Comparison of ENCODE assay signal across 27 cellular contexts in the genomic region with DNA sequence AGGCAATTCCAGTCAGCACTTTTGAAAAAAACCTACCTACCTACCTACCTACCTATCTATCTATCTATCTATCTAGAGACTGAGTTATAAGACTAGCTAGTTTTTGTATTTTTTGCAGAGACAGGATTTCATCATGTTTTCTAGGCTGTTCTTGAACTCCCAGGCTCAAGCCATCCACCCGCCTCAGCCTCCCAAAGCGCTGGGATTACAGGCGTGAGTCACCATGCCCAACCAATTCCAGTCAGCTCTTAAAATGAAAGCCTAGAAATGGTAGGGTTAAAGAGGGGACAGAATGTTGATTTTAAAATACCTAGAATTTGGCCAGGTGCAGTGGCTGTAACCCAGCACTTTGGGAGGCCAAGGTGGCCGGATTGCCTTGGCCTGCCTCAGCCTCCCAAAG. TPM values are rescaled to one million over a fixed set of nuclear protein-coding genes. Genes with fewer than 3 reads are reported as not detected.
DNase-seq lines count a peak whose midpoint lies in the region; ATAC-seq, FAIRE-seq and TF ChIP-seq lines count a peak whose summit lies in the region.
"Had no signal": no experiment of that assay in that cellular context is flagged by ENCODE, and none has a peak within 500 bp of the region (broad histone marks: within the 10 kb centered on the region; RNA-seq: fewer than 3 reads in every experiment).

No MANE protein-coding gene starts in this region.

- H3K4me2 ChIP-seq in PC-9, result no peak overlapping the region; the same call in 1 of the 2 replicates
- H3K4me2 ChIP-seq: BLaER1, SK-N-SH had no signal

- H3K4me3 ChIP-seq in PC-9 (no peak overlapping the region), brain microvascular endothelial cell (ENCODE audit: low read depth, low read length) (no peak overlapping the region), upper lobe of right lung (no peak overlapping the region), testis (no peak overlapping the region)
- H3K4me3 ChIP-seq: BLaER1, prostate gland had no signal

- peaks cover 29% of the 10 kb centered on the region for H3F3A ChIP-seq in PC-9 (ENCODE audit: insufficient read depth, low read depth)

- POLR2A ChIA-PET in PC-9 (lab: Charles Lee; ENCODE audit: unreplicated experiment), result no interaction called here

- TF ChIP-seq CTCF in PC-9 (conservative IDR thresholded peaks at IDR 0.05) (no peak), brain microvascular endothelial cell (IDR thresholded peaks at IDR 0.05; ENCODE audit: low read depth, low read length, missing control alignments) (no peak), upper lobe of right lung (IDR thresholded peaks at IDR 0.05) (no peak), testis (IDR thresholded peaks at IDR 0.05) (no peak)

- peak overlapping the region; percentile 59 for H3K27ac ChIP-seq in PC-9
- peak overlapping the region; percentile 22 for H3K27ac ChIP-seq in brain microvascular endothelial cell
- H3K27ac ChIP-seq in upper lobe of right lung, result no peak overlapping the region
- no peak overlapping the region for H3K27ac ChIP-seq in testis
- H3K27ac ChIP-seq: BLaER1, HL-60, prostate gland had no signal

- H3K9me2 ChIP-seq in PC-9 (ENCODE audit: insufficient read depth), result no peaks in the 10 kb centered on the region
- H3K9me2 ChIP-seq: SK-N-SH had no signal

- in situ Hi-C loops in brain microvascular endothelial cell (cut with HindIII; ENCODE audit: low pct_ligation_motif_present, low sequenced_read_pairs), result no loop called here

- no peaks in the 10 kb centered on the region for H3K27me3 ChIP-seq in PC-9 (ENCODE audit: insufficient read depth, low read depth)
- H3K27me3 ChIP-seq in brain microvascular endothelial cell (replicated peaks), result no peaks in the 10 kb centered on the region
- H3K27me3 ChIP-seq in upper lobe of right lung, result no peaks in the 10 kb centered on the region
- no peaks in the 10 kb centered on the region for H3K27me3 ChIP-seq in testis
- H3K27me3 ChIP-seq: BLaER1 had no signal

- no peak overlapping the region for H2AFZ ChIP-seq in PC-9

- no TSS peak for BruUV-seq in PC-9 (replicated peaks; lab: Mats Ljungman, UMichigan)

- no peak for DNase-seq in H54 (ENCODE audit: insufficient read length, low spot score)
- DNase-seq in PC-9, result no peak
- peak; percentile 45 for DNase-seq in brain microvascular endothelial cell
- peak; percentile 82 for DNase-seq in iris pigment epithelial cell (ENCODE audit: low read depth)
- no peak for DNase-seq in stimulated activated CD4-positive, alpha-beta T cell treated with anti-CD3 and anti-CD28 coated beads, Interleukin-1b, Interleukin-23, amount 100 ng/mL, for 48 hours
- no peak for DNase-seq in upper lobe of right lung
- DNase-seq in testis, result no peak
- DNase-seq: activated CD4-positive, alpha-beta T cell treated with anti-CD3 and anti-CD28 coated beads for 48 hours; activated T-cell treated with anti-CD3 and anti-CD28 coated beads, Interleukin-2, amount 50 U/mL, for 24 hours; DMS53; effector CD8-positive, alpha-beta T cell; hypothalamus; immature natural killer cell; NCI-H1092; NCI-H1930; NCI-H69; RPMI8226; SK-N-SH; stimulated activated naive B cell treated with anti-CD40 and anti-IgM and Interleukin-4, amounts not matched to agents 10 μg/mL and 1 μg/mL and 100 μg/mL, for 72 hours; T-helper 2 cell had no signal

- 85 to 95% methylated on average over 4 of the region's 4 CpGs for WGBS in testis, 2 donors

- H3K4me1 ChIP-seq in PC-9 (replicated peaks; ENCODE audit: insufficient read depth), result peaks cover 19% of the 10 kb centered on the region
- H3K4me1 ChIP-seq in upper lobe of right lung, result no peaks in the 10 kb centered on the region
- H3K4me1 ChIP-seq in testis, result no peaks in the 10 kb centered on the region
- H3K4me1 ChIP-seq: BLaER1, prostate gland had no signal

- ATAC-seq in upper lobe of right lung (no peak), GM18498 (IDR thresholded peaks at IDR 0.05; ENCODE audit: unreplicated experiment) (no peak)
- ATAC-seq: left lobe of liver; sciatic nerve; stimulated activated naive B cell treated with anti-CD40 and anti-IgM and Interleukin-4, amounts not matched to agents 10 μg/mL and 1 μg/mL and 100 μg/mL, for 72 hours had no signal

- H3K9me3 ChIP-seq in PC-9 (ENCODE audit: insufficient read depth, low read depth), result no peaks in the 10 kb centered on the region
- H3K9me3 ChIP-seq in upper lobe of right lung, result no peaks in the 10 kb centered on the region
- no peaks in the 10 kb centered on the region for H3K9me3 ChIP-seq in testis
- H3K9me3 ChIP-seq: BLaER1, prostate gland, SK-N-SH had no signal

- FAIRE-seq in H54 (lab: Jason Lieb, UNC), result peak; percentile 55
- FAIRE-seq: GM19239 had no signal

- H3K36me3 ChIP-seq in PC-9 (ENCODE audit: low read depth), result peaks cover 39% of the 10 kb centered on the region; the same call in 1 of the 2 replicates
- no peaks in the 10 kb centered on the region for H3K36me3 ChIP-seq in brain microvascular endothelial cell (replicated peaks)
- H3K36me3 ChIP-seq in upper lobe of right lung, result peaks cover 10% of the 10 kb centered on the region
- no peaks in the 10 kb centered on the region for H3K36me3 ChIP-seq in testis (ENCODE audit: low read depth, missing control alignments)
- H3K36me3 ChIP-seq: prostate gland had no signal

- CTCF ChIA-PET in PC-9 (lab: Charles Lee), result no interaction called here

- intact Hi-C loops in PC-9 (cut with micrococcal nuclease; ENCODE audit: unreplicated experiment), result no loop called here
- intact Hi-C loops in upper lobe of right lung (cut with DNase I), result no loop called here
- intact Hi-C loops in testis (cut with DNase I; ENCODE audit: low total_unique reads), result no loop called here

- no peaks in the 10 kb centered on the region for H4K20me1 ChIP-seq in PC-9 (ENCODE audit: insufficient read depth)
- H4K20me1 ChIP-seq: BLaER1 had no signal

- no peaks in the 10 kb centered on the region for H3K79me2 ChIP-seq in PC-9 (ENCODE audit: low read depth)

- no peak for TF ChIP-seq POLR2A in H54 (IDR thresholded peaks at IDR 0.05; ENCODE audit: low read depth, low read length)
- no peak for TF ChIP-seq POLR2A in testis (IDR thresholded peaks at IDR 0.05)

RNA-seq across cellular contexts. Expression of gene MSH2, which starts 19.1 kb away (rescaled TPM):
- total RNA-seq in PC-9 (2021) (41.7 and 54.2 TPM in 2 replicates), upper lobe of right lung (13.3 TPM), testis (10 to 100 TPM; 24.3 to 25.3 TPM)
- 23.5 TPM for polyA plus RNA-seq in testis (ENCODE audit: insufficient read depth, low read depth, low replicate concordance)

RNA-seq across cellular contexts. Expression of gene EPCAM, which starts 52.9 kb away (rescaled TPM):
- 303 and 334 TPM in 2 replicates for total RNA-seq in PC-9 (2021)
- total RNA-seq in upper lobe of right lung, result 119 TPM
- total RNA-seq in testis, result 10 to 100 TPM; 32.1 to 32.8 TPM
- polyA plus RNA-seq in testis (ENCODE audit: insufficient read depth, low read depth, low replicate concordance), result 54.5 TPM
- polyA plus RNA-seq: immature natural killer cell had no signal

Comparison
In these comparisons a context has a peak if more than half of its experiments do, and no peak if none do; other contexts are left out.
1. DNase-seq: peak in brain microvascular endothelial cell (single experiment) and iris pigment epithelial cell (single experiment); none in H54 (single experiment), PC-9 (0 of 2), stimulated activated CD4-positive, alpha-beta T cell treated with anti-CD3 and anti-CD28 coated beads, Interleukin-1b, Interleukin-23, amount 100 ng/mL, for 48 hours (single experiment), upper lobe of right lung (single experiment) and testis (single experiment).
2. H3K27ac ChIP-seq: peak in PC-9 (single experiment) and brain microvascular endothelial cell (single experiment); none in upper lobe of right lung (single experiment) and testis (0 of 2).